14 cellular contexts compared by ENCODE assay signal in the genomic region with DNA sequence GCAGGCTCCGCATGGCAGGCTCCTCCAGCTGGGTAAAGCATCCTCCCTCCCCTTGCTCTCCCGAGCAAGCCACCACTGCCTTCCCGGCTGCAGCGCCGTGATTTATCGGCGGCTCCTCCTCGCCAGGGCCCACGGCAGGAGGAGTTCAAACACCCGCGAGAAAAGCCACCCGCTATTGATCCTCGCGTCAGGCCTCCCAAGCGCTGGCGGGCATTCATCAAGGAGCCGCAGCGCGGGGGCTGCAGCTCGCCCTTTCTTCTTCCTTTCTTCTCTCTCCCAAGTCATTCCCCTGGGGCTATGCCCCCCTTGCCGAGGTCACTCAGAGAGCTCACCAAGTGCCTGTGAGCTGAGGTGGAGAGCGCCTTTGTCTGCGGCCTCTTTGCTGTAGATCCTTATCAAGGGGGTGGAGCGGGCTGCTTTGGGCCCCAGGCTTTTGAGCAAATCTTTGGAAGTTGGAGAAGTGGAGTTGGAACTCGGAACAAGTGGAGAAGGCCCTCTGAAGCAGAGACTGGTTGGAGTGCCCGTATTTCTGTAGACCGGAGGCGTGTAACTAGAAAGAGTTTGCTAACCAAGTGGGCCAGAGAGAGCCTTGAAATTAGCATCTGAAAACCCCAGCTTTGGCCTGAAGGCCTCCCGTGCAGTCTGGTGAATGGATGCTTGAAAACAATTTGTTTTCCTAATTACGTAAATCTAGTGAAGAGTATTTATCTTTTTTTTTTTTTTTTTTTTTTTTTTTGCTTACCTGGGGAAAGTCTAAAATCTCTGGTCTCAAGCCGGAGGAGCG.
DNase-seq lines count a peak whose midpoint lies in the region; ATAC-seq and TF ChIP-seq lines count a peak whose summit lies in the region.
"Had no signal": no experiment of that assay in that cellular context is flagged by ENCODE, and none has a peak within 500 bp of the region (broad histone marks: within the 10 kb centered on the region; RNA-seq: fewer than 3 reads in every experiment).

No MANE protein-coding gene starts in this region.

- H3K36me3 ChIP-seq in BLaER1 treated with 17β-estradiol and CSF1 and Interleukin-3, amounts not matched to agents 10 nM and 100 nM = peaks cover 0 to 41% (median 12%) of the 10 kb centered on the region in 11 experiments; a peak in 14 of 22 replicates
- H3K36me3 ChIP-seq in HUES64 (ENCODE audit: insufficient read depth, low read length) = no peaks in the 10 kb centered on the region
- H3K36me3 ChIP-seq in SJCRH30 = no peaks in the 10 kb centered on the region; the same call in 1 of the 2 replicates

- WGBS in HUES64 = under 1% methylated on average over 29 of the region's 32 CpGs

- peaks cover 80 to 87% (median 84%) of the 10 kb centered on the region in 10 experiments for H3K4me1 ChIP-seq in BLaER1 treated with 17β-estradiol and CSF1 and Interleukin-3, amounts not matched to agents 10 nM and 100 nM
- H3K4me1 ChIP-seq in HUES64 (ENCODE audit: insufficient read depth, low read length) = peaks cover 57% of the 10 kb centered on the region
- H3K4me1 ChIP-seq in SJCRH30 = no peaks in the 10 kb centered on the region

- no peak for DNase-seq in endothelial cell (ENCODE audit: low spot score)
- DNase-seq in neural crest cell (ENCODE audit: low read depth, low spot score) = peak; percentile 76
- no peak for DNase-seq in activated CD4-positive, alpha-beta T cell treated with anti-CD3 and anti-CD28 coated beads for 48 hours
- no peak for DNase-seq in SJCRH30
- DNase-seq: activated CD8-positive, alpha-beta memory T cell treated with anti-CD3 and anti-CD28 coated beads, Interleukin-2, amount 50 U/mL, for 4 hours; CD8-positive, alpha-beta T cell; central memory CD4-positive, alpha-beta T cell; Karpas-422; NCI-H526 treated with DMSO at 0.1 percent for 48 hours had no signal

- H3K9me3 Mint-ChIP-seq in endothelial cell (ENCODE audit: unreplicated experiment) = no peaks in the 10 kb centered on the region
- H3K9me3 Mint-ChIP-seq in neural crest cell = no peaks in the 10 kb centered on the region
- H3K9me3 Mint-ChIP-seq: CD8-positive, alpha-beta T cell; T-helper 1 cell treated with Interleukin-12 subunit alpha and Interleukin-12 subunit beta and Interleukin-4 antibody, amounts not matched to agents 30 μg/mL and 1 μg/mL, for 36 hours had no signal

- H3K4me2 ChIP-seq in BLaER1 treated with 17β-estradiol and CSF1 and Interleukin-3, amounts not matched to agents 10 nM and 100 nM = peak overlapping the region; percentile 88 to 100 (median 96)

- ATAC-seq in GM19455 (IDR thresholded peaks at IDR 0.05; ENCODE audit: unreplicated experiment) (no peak), GM21381 (IDR thresholded peaks at IDR 0.05; ENCODE audit: unreplicated experiment) (no peak)
- ATAC-seq: CD8-positive, alpha-beta T cell had no signal

- H3K27me3 ChIP-seq in BLaER1 treated with 17β-estradiol and CSF1 and Interleukin-3, amounts not matched to agents 10 nM and 100 nM = no peaks in the 10 kb centered on the region
- H3K27me3 ChIP-seq in HUES64 (ENCODE audit: insufficient read depth, low read length) = peaks cover 76% of the 10 kb centered on the region
- no peaks in the 10 kb centered on the region for H3K27me3 ChIP-seq in SJCRH30

- H3K4me1 Mint-ChIP-seq in endothelial cell (ENCODE audit: unreplicated experiment) (peaks cover 73% of the 10 kb centered on the region), neural crest cell (peaks cover 81% of the 10 kb centered on the region)

- H3K27ac ChIP-seq in BLaER1 treated with 17β-estradiol and CSF1 and Interleukin-3, amounts not matched to agents 10 nM and 100 nM = peak overlapping the region; percentile 76 to 99 (median 93); a peak in 18 of 22 replicates
- peak overlapping the region; percentile 61; the same call in 1 of the 2 replicates for H3K27ac ChIP-seq in HUES64 (ENCODE audit: low read depth, low read length)
- no peak overlapping the region for H3K27ac ChIP-seq in SJCRH30

- peaks cover 28% of the 10 kb centered on the region for H3K27me3 Mint-ChIP-seq in endothelial cell (ENCODE audit: unreplicated experiment)
- peaks cover 31% of the 10 kb centered on the region for H3K27me3 Mint-ChIP-seq in neural crest cell (ENCODE audit: low read depth)

- H3K9me3 ChIP-seq in BLaER1 treated with 17β-estradiol and CSF1 and Interleukin-3, amounts not matched to agents 10 nM and 100 nM (replicated peaks in 1 of 11) = no peaks in the 10 kb centered on the region
- H3K9me3 ChIP-seq in HUES64 (ENCODE audit: insufficient read depth, low read depth, low read length) = no peaks in the 10 kb centered on the region
- no peaks in the 10 kb centered on the region for H3K9me3 ChIP-seq in SJCRH30 (replicated peaks)

- no peak overlapping the region for H3K4me3 ChIP-seq in BLaER1 treated with 17β-estradiol and CSF1 and Interleukin-3, amounts not matched to agents 10 nM and 100 nM
- H3K4me3 ChIP-seq in HUES64 (ENCODE audit: low read length) = peak overlapping the region; percentile 11
- no peak overlapping the region for H3K4me3 ChIP-seq in SJCRH30

- no peak for TF ChIP-seq CTCF in endothelial cell (IDR thresholded peaks at IDR 0.05; ENCODE audit: unreplicated experiment)
- TF ChIP-seq CTCF in neural crest cell (conservative IDR thresholded peaks at IDR 0.05) = no peak

- peak overlapping the region in 9 of 11 experiments; percentile 11 to 99 (median 93); a peak in 13 of 22 replicates for H3K9ac ChIP-seq in BLaER1 treated with 17β-estradiol and CSF1 and Interleukin-3, amounts not matched to agents 10 nM and 100 nM
- H3K9ac ChIP-seq in HUES64 (ENCODE audit: low read depth, low read length) = no peak overlapping the region; the same call in 1 of the 2 replicates

- peaks cover 19% of the 10 kb centered on the region for H3K36me3 Mint-ChIP-seq in endothelial cell (ENCODE audit: low read depth, unreplicated experiment)
- H3K36me3 Mint-ChIP-seq in neural crest cell (ENCODE audit: low read depth) = no peaks in the 10 kb centered on the region
- H3K36me3 Mint-ChIP-seq: CD8-positive, alpha-beta T cell had no signal

- H3K27ac Mint-ChIP-seq in endothelial cell (ENCODE audit: unreplicated experiment) (peak overlapping the region; percentile 22), neural crest cell (ENCODE audit: unreplicated experiment) (peak overlapping the region; percentile 95)
- H3K27ac Mint-ChIP-seq: CD8-positive, alpha-beta T cell had no signal

- peak overlapping the region; percentile 70 for H3K4me3 Mint-ChIP-seq in endothelial cell (ENCODE audit: unreplicated experiment)
- peak overlapping the region; percentile 89 for H3K4me3 Mint-ChIP-seq in neural crest cell

- H4K20me1 ChIP-seq in BLaER1 treated with 17β-estradiol and CSF1 and Interleukin-3, amounts not matched to agents 10 nM and 100 nM = peaks cover 17 to 39% (median 26%) of the 10 kb centered on the region in 11 experiments; a peak in 20 of 22 replicates
